ENCODE assay signal across 24 cellular contexts in the genomic region with DNA sequence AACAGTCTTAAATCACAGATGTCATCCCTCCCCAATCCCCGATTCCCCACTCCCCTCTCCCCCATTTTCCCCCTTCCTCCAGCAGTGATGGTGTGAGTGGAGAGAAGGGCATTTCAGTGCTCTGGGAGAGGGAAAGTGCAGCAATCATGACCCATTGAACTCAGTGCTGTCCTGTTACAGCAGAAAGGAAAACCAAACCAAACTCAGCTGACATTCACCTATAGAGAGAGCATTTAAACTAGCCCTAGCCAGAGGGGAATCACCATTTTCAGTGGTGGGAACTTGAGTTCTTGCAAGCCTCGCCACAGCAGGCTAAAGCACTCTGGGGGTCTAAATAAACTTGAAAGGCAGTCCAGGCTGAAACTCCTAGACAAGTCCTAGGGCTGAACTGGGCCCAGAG.
"Had no signal": no experiment of that assay in that cellular context is flagged by ENCODE, and none has a peak within 500 bp of the region (broad histone marks: within the 10 kb centered on the region; RNA-seq: fewer than 3 reads in every experiment).

No MANE protein-coding gene starts in this region.

- ATAC-seq: naive thymus-derived CD4-positive, alpha-beta T cell; natural killer cell; psoas muscle; right cardiac atrium; sciatic nerve; stimulated activated effector memory CD8-positive, alpha-beta T cell treated with anti-CD3 and anti-CD28 coated beads, Interleukin-12 subunit alpha, Interleukin-12 subunit beta, amount 100 ng/mL, for 72 hours; stimulated activated naive B cell treated with anti-CD40 and anti-IgM and Interleukin-4, amounts not matched to agents 10 μg/mL and 1 μg/mL and 100 μg/mL, for 72 hours; upper lobe of right lung had no signal

- H3K4me3 ChIP-seq: ovary, psoas muscle, skin epidermis, smooth muscle cell, stomach, thoracic aorta, thyroid gland, tibial nerve, upper lobe of right lung, vagina had no signal

- H2AFZ ChIP-seq: parathyroid adenoma had no signal

- H3K36me3 ChIP-seq: ovary, stomach, thoracic aorta, thyroid gland, tibial nerve, upper lobe of right lung, vagina had no signal

- DNase-seq: naive thymus-derived CD4-positive, alpha-beta T cell; natural killer cell; occipital lobe; ovary; posterior cingulate gyrus; psoas muscle; right cardiac atrium; stimulated activated CD4-positive, alpha-beta T cell treated with anti-CD3 and anti-CD28 coated beads, Interleukin-15, amount 100 ng/mL, for 24 hours; stimulated activated CD4-positive, alpha-beta T cell treated with anti-CD3 and anti-CD28 coated beads, Interleukin-2, amount 100 ng/mL, for 24 hours; stimulated activated CD4-positive, alpha-beta T cell treated with anti-CD3 and anti-CD28 coated beads, Interleukin-2, amount 100 ng/mL, for 48 hours; stimulated activated CD4-positive, alpha-beta T cell treated with anti-CD3 and anti-CD28 coated beads, Interleukin-4, amount 100 ng/mL, for 24 hours; stimulated activated naive B cell treated with anti-CD40 and anti-IgM and Interleukin-4, amounts not matched to agents 10 μg/mL and 1 μg/mL and 100 μg/mL, for 72 hours; stimulated activated naive CD4-positive, alpha-beta T cell treated with Interleukin-2 at 50 U/mL for 16 hours; stomach; thyroid gland; upper lobe of right lung had no signal

- H3K4me2 ChIP-seq: smooth muscle cell had no signal

- H3K27ac ChIP-seq: ovary, parathyroid adenoma, psoas muscle, stomach, thoracic aorta, thyroid gland, tibial nerve, upper lobe of right lung had no signal

- H3K27me3 ChIP-seq: ovary, stomach, thyroid gland, tibial nerve, upper lobe of right lung, vagina had no signal

- H3K79me2 ChIP-seq: parathyroid adenoma had no signal

- H3K9ac ChIP-seq: parathyroid adenoma had no signal

- H3K9me3 ChIP-seq: ovary, psoas muscle, stomach, thoracic aorta, thyroid gland, tibial nerve, upper lobe of right lung, vagina had no signal
